In the genomic region with DNA sequence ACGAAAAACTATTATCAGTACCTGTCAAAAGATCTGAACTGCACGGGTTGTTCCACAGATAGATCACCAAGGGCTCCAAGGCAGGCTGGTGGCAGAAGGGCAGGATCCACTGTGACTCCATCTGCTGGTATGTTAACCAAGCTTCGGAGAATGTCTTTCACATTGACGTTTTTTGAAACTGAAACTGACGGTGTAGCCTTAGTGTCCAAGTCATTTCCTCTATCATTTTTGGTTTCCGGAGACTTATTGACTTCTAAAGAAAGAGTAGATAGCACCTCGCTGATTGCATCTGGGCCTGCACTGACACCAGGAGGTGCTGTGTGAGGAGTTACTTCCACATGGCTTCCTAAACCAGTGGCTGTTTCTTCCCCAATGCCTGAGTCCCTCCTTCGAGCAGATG, we compare ENCODE assay signal across 8 cellular contexts.
DNase-seq lines count a peak whose midpoint lies in the region; ATAC-seq lines count a peak whose summit lies in the region.

No MANE protein-coding gene starts in this region.

- DNase-seq in activated CD4-positive, alpha-beta T cell treated with anti-CD3 and anti-CD28 coated beads for 48 hours: peak; percentile 50
- DNase-seq in natural killer cell treated with Interleukin-12 subunit alpha and Interleukin-12 subunit beta and Interleukin-15 and Interleukin-18, amount 100 ng/mL, for 72 hours (ENCODE audit: low spot score): peak; percentile 72
- no peak for DNase-seq in NCI-H748 treated with DMSO at 0.1 percent for 48 hours (lab: John Stamatoyannopoulos, UW)
- DNase-seq in Right ventricle myocardium inferior (ENCODE audit: missing footprints): no peak
- no peak for DNase-seq in DMS79 (lab: John Stamatoyannopoulos, UW)
- DNase-seq in dermis blood vessel endothelial cell: no peak

- H3K9me3 Mint-ChIP-seq in natural killer cell treated with Interleukin-12 subunit alpha and Interleukin-12 subunit beta and Interleukin-15 and Interleukin-18, amount 100 ng/mL, for 72 hours: no peaks in the 10 kb centered on the region

- ATAC-seq in GM18909 (IDR thresholded peaks at IDR 0.05; ENCODE audit: poor library complexity, unreplicated experiment): peak; percentile 98
- peak; percentile 94 for ATAC-seq in HG03039 (IDR thresholded peaks at IDR 0.05; ENCODE audit: unreplicated experiment)
- ATAC-seq in natural killer cell treated with Interleukin-12 subunit alpha and Interleukin-12 subunit beta and Interleukin-15 and Interleukin-18, amount 100 ng/mL, for 72 hours: peak; percentile 93 to 99
- no peak for ATAC-seq in Right ventricle myocardium inferior

- peak overlapping the region; percentile 74 for H3K4me3 Mint-ChIP-seq in natural killer cell treated with Interleukin-12 subunit alpha and Interleukin-12 subunit beta and Interleukin-15 and Interleukin-18, amount 100 ng/mL, for 72 hours

- peak overlapping the region; percentile 24 to 67 for H3K27ac Mint-ChIP-seq in natural killer cell treated with Interleukin-12 subunit alpha and Interleukin-12 subunit beta and Interleukin-15 and Interleukin-18, amount 100 ng/mL, for 72 hours

- H3K36me3 Mint-ChIP-seq in natural killer cell treated with Interleukin-12 subunit alpha and Interleukin-12 subunit beta and Interleukin-15 and Interleukin-18, amount 100 ng/mL, for 72 hours: peaks cover 22% of the 10 kb centered on the region

- no peaks in the 10 kb centered on the region for H3K27me3 Mint-ChIP-seq in natural killer cell treated with Interleukin-12 subunit alpha and Interleukin-12 subunit beta and Interleukin-15 and Interleukin-18, amount 100 ng/mL, for 72 hours

- H3K4me1 Mint-ChIP-seq in natural killer cell treated with Interleukin-12 subunit alpha and Interleukin-12 subunit beta and Interleukin-15 and Interleukin-18, amount 100 ng/mL, for 72 hours (ENCODE audit: low read depth in 2 of 2): peaks cover 22 to 57% of the 10 kb centered on the region in 2 donors

- intact Hi-C loops in Right ventricle myocardium inferior (cut with DNase I): no loop called here

Comparison
In these comparisons a context has a peak if more than half of its experiments do, and no peak if none do; other contexts are left out.
1. DNase-seq: peak in activated CD4-positive, alpha-beta T cell treated with anti-CD3 and anti-CD28 coated beads for 48 hours (single experiment) and natural killer cell treated with Interleukin-12 subunit alpha and Interleukin-12 subunit beta and Interleukin-15 and Interleukin-18, amount 100 ng/mL, for 72 hours (single experiment); none in NCI-H748 treated with DMSO at 0.1 percent for 48 hours (single experiment), Right ventricle myocardium inferior (single experiment), DMS79 (single experiment) and dermis blood vessel endothelial cell (single experiment).